1 cellular context compared by ENCODE assay signal in genomic region chr11:102564110-102564509, GRCh38.
TF ChIP-seq lines count a peak whose summit lies in the region.

No MANE protein-coding gene starts in this region.

TF ChIP-seq in HepG2, 621 proteins besides CTCF, POLR2A, EP300 and RAD21 (continued from another document):
- no peak for TF ChIP-seq BCLAF1 (IDR thresholded peaks at IDR 0.05)
- TF ChIP-seq NFE2L2 (IDR thresholded peaks at IDR 0.05; ENCODE audit: low read length) = peak; percentile 61; the same call in 1 of the 2 replicates
TF ChIP-seq in HepG2: peak in this region for 3.
